28 cellular contexts compared by ENCODE assay signal in the genomic region with DNA sequence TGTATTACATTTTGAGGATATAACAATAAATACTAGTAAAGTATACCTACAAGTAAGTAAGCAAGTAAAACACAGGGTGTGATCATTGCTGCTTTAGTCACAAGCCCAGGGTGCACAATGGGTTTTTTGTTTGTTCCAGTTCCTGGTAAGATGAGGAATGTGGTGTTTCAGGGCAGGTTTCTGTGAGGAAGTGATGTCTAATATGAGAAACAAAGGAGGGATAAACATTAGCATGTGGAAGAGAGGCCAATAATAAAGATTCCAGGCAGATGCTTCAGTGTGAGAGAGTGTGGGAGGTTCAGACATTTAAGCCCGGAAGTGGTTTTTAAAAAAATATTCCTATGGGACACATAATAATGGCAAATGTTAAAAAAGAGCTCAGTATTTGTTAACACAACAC.
A peak's percentile ranks its signal among the peaks of the same experiment; 100 is the strongest.
DNase-seq lines count a peak whose midpoint lies in the region; ATAC-seq, FAIRE-seq and TF ChIP-seq lines count a peak whose summit lies in the region.
"Had no signal": no experiment of that assay in that cellular context is flagged by ENCODE, and none has a peak within 500 bp of the region (broad histone marks: within the 10 kb centered on the region; RNA-seq: fewer than 3 reads in every experiment).

No MANE protein-coding gene starts in this region.

- POLR2A ChIA-PET in H1 (lab: Charles Lee; ENCODE audit: partially characterized antibody), result no interaction called here

- no peak overlapping the region for H2BK15ac ChIP-seq in H1 (ENCODE audit: low read length)

- H3K9me3 ChIP-seq in H1 (ENCODE audit: insufficient read depth in 2 of 2, low read depth in 1 of 2, low read length in 1 of 2) (no peaks in the 10 kb centered on the region), smooth muscle cell (replicated peaks; ENCODE audit: low read depth) (no peaks in the 10 kb centered on the region), psoas muscle (no peaks in the 10 kb centered on the region)
- H3K9me3 ChIP-seq: colonic mucosa, esophagus muscularis mucosa, gastrocnemius medialis, HAP-1, right lobe of liver had no signal

- H2AK5ac ChIP-seq in H1 (ENCODE audit: low read depth, low read length), result no peak overlapping the region

- WGBS in H1 (ENCODE audit: extremely low coverage in 1 of 2, insufficient coverage in 1 of 2, insufficient read length in 1 of 2, insufficient replicate concordance in 2 of 2, low coverage in 1 of 2, low lambda C conversion rate in 2 of 2, missing lambda C conversion rate in 1 of 2), 2 experiments, result 100% methylated on average over 1 of the region's 1 CpG; no CpG with 5 or more reads in 1 of the 2 experiments
- WGBS in smooth muscle cell (ENCODE audit: low lambda C conversion rate), result 50% methylated on average over 1 of the region's 1 CpG
- 39 to 65% (median 42%) methylated on average over 1 of the region's 1 CpG for WGBS in psoas muscle, 3 donors

- H2AFZ ChIP-seq in H1 (ENCODE audit: low read length), result peak overlapping the region; percentile 85; the same call in 1 of the 2 replicates
- peak overlapping the region; percentile 69 for H2AFZ ChIP-seq in smooth muscle cell (ENCODE audit: low read depth)
- H2AFZ ChIP-seq: PC-9 had no signal

- no peak overlapping the region for H2BK120ac ChIP-seq in H1 (replicated peaks; ENCODE audit: low read depth, low read length)

- H4K20me1 ChIP-seq in H1 (replicated peaks in 1 of 2; ENCODE audit: control insufficient read depth in 1 of 2, insufficient read depth in 2 of 2, low read length in 2 of 2), result no peaks in the 10 kb centered on the region
- no peaks in the 10 kb centered on the region for H4K20me1 ChIP-seq in smooth muscle cell (ENCODE audit: low read depth)

- no peak overlapping the region for H3K27ac ChIP-seq in H1 (ENCODE audit: low read depth, low read length)
- H3K27ac ChIP-seq in smooth muscle cell (ENCODE audit: low read depth), result no peak overlapping the region
- H3K27ac ChIP-seq in psoas muscle, result no peak overlapping the region
- H3K27ac ChIP-seq: 22Rv1, cardiac muscle cell, colonic mucosa, esophagus muscularis mucosa, gastrocnemius medialis, PC-9, right lobe of liver had no signal

- intact Hi-C loops in psoas muscle (cut with DNase I), result no loop called here

- no peak overlapping the region for H2BK20ac ChIP-seq in H1 (ENCODE audit: low read length)

- no peak overlapping the region for H3K14ac ChIP-seq in H1 (ENCODE audit: insufficient read length)

- H3K4me2 ChIP-seq in H1 (ENCODE audit: insufficient read depth in 1 of 2, low read depth in 2 of 2, low read length in 2 of 2) (no peak overlapping the region), smooth muscle cell (no peak overlapping the region)
- H3K4me2 ChIP-seq: PC-9 had no signal

- no peak for TF ChIP-seq EP300 in H1 (IDR thresholded peaks at IDR 0.05; ENCODE audit: borderline replicate concordance in 1 of 2, low read depth in 2 of 2, low read length in 2 of 2)

- no peak overlapping the region for H2BK12ac ChIP-seq in H1 (ENCODE audit: low read depth, low read length)

- no peak for ATAC-seq in psoas muscle
- ATAC-seq: gastrocnemius medialis, right lobe of liver had no signal

- TF ChIP-seq POLR2A in H1 (IDR thresholded peaks at IDR 0.05; ENCODE audit: control extremely low read depth in 1 of 2, low read depth in 2 of 2, low read length in 2 of 2) (no peak), erythroblast (IDR thresholded peaks at IDR 0.05; ENCODE audit: low read length) (no peak)

- no peak overlapping the region for H3K9ac ChIP-seq in H1 (replicated peaks in 1 of 4; ENCODE audit: extremely low read depth in 1 of 4, low read depth in 3 of 4, low read length in 3 of 4)
- no peak overlapping the region for H3K9ac ChIP-seq in smooth muscle cell (ENCODE audit: low read depth)

- H3K4ac ChIP-seq in H1 (replicated peaks; ENCODE audit: insufficient read length, low read depth, low read length), result no peak overlapping the region

- no peak for TF ChIP-seq RAD21 in H1 (IDR thresholded peaks at IDR 0.05 in 1 of 2, conservative IDR thresholded peaks at IDR 0.05 in 1 of 2; ENCODE audit: low read depth in 2 of 2, low read length in 2 of 2)

- no peaks in the 10 kb centered on the region for H3K79me2 ChIP-seq in H1 (ENCODE audit: control insufficient read depth in 1 of 2, insufficient read depth in 2 of 2, low read length in 2 of 2)
- no peaks in the 10 kb centered on the region for H3K79me2 ChIP-seq in smooth muscle cell (ENCODE audit: low read depth)

- FAIRE-seq in H1 (lab: Jason Lieb, UNC), result no peak

- peak; percentile 40 for DNase-seq in DMS53 (lab: John Stamatoyannopoulos, UW)
- no peak for DNase-seq in DMS53 treated with DMSO at 0.1 percent for 48 hours (lab: John Stamatoyannopoulos, UW; ENCODE audit: unreplicated experiment)
- DNase-seq in NCI-H460 (ENCODE audit: extremely low read depth, low read depth), result peak; percentile 8
- DNase-seq in H1 (ENCODE audit: low read depth in 1 of 2, low spot score in 2 of 2), result no peak
- DNase-seq in smooth muscle cell (lab: John Stamatoyannopoulos, UW; ENCODE audit: unreplicated experiment), result no peak
- no peak for DNase-seq in erythroblast (lab: John Stamatoyannopoulos, UW)
- DNase-seq in psoas muscle, result no peak
- no peak for DNase-seq in COLO668 (lab: John Stamatoyannopoulos, UW; ENCODE audit: unreplicated experiment)
- DNase-seq: activated CD4-positive, alpha-beta memory T cell treated with anti-CD3 and anti-CD28 coated beads for 36 hours; activated CD4-positive, CD25-positive, alpha-beta regulatory T cell; amygdala; CD4-positive, CD25-positive, alpha-beta regulatory T cell; colonic mucosa; DMS 273 treated with DMSO at 0.1 percent for 48 hours; effector CD8-positive, alpha-beta T cell; gastrocnemius medialis; MV-4-11; NCI-H146; NCI-H510A treated with DMSO at 0.1 percent for 48 hours; PC-9; right lobe of liver; SHP77 treated with DMSO at 0.1 percent for 48 hours; stimulated activated naive CD4-positive, alpha-beta T cell treated with Interleukin-2 at 50 U/mL for 16 hours; T-helper 1 cell had no signal

- no peaks in the 10 kb centered on the region for H3F3A ChIP-seq in smooth muscle cell (ENCODE audit: low read depth)

- H3K4me3 ChIP-seq in H1 (ENCODE audit: extremely low read depth in 1 of 4, insufficient read depth in 2 of 4, low read depth in 3 of 4, low read length in 4 of 4) (no peak overlapping the region), smooth muscle cell (no peak overlapping the region), psoas muscle (no peak overlapping the region)
- H3K4me3 ChIP-seq: cardiac muscle cell, colonic mucosa, esophagus muscularis mucosa, gastrocnemius medialis, HAP-1, PC-9, right lobe of liver had no signal

- no peak overlapping the region for H3K56ac ChIP-seq in H1 (replicated peaks; ENCODE audit: insufficient read length, low read depth, low read length)

- no peaks in the 10 kb centered on the region for H3K79me1 ChIP-seq in H1 (ENCODE audit: low read depth, low read length)

- no peak overlapping the region for H4K8ac ChIP-seq in H1 (ENCODE audit: extremely low read depth, insufficient read depth, low read length)

- TF ChIP-seq CTCF in H1 (IDR thresholded peaks at IDR 0.05; ENCODE audit: control extremely low read depth in 1 of 3, insufficient read depth in 1 of 3, low read depth in 1 of 3, low read length in 3 of 3) (no peak), smooth muscle cell (IDR thresholded peaks at IDR 0.05; ENCODE audit: borderline replicate concordance, insufficient read depth, poor library complexity, severe bottlenecking) (no peak), psoas muscle (IDR thresholded peaks at IDR 0.05) (no peak)

- H3K23ac ChIP-seq in H1 (ENCODE audit: insufficient read length), result no peak overlapping the region

- H3K27me3 ChIP-seq in H1 (replicated peaks in 1 of 4; ENCODE audit: control insufficient read depth in 3 of 4, extremely low read depth in 1 of 4, insufficient read depth in 3 of 4, low read length in 3 of 4), result no peaks in the 10 kb centered on the region
- H3K27me3 ChIP-seq in smooth muscle cell (ENCODE audit: low read depth), result no peaks in the 10 kb centered on the region
- H3K27me3 ChIP-seq in psoas muscle (ENCODE audit: insufficient read depth in 3 of 3, low read length in 2 of 3), result no peaks in the 10 kb centered on the region
- H3K27me3 ChIP-seq: cardiac muscle cell, colonic mucosa, esophagus muscularis mucosa, gastrocnemius medialis, right lobe of liver had no signal

- H3K4me1 ChIP-seq in H1 (replicated peaks in 1 of 4; ENCODE audit: control insufficient read depth in 3 of 4, insufficient read depth in 4 of 4, low read length in 3 of 4), result no peaks in the 10 kb centered on the region
- H3K4me1 ChIP-seq in smooth muscle cell (ENCODE audit: low read depth), result no peaks in the 10 kb centered on the region
- no peaks in the 10 kb centered on the region for H3K4me1 ChIP-seq in psoas muscle
- H3K4me1 ChIP-seq: colonic mucosa, esophagus muscularis mucosa, gastrocnemius medialis, HAP-1, right lobe of liver had no signal

- H3K23me2 ChIP-seq in H1 (ENCODE audit: low read depth, low read length), result no peaks in the 10 kb centered on the region

- no peak overlapping the region for H4K5ac ChIP-seq in H1 (ENCODE audit: insufficient read length, low read depth, low read length)

- no peak overlapping the region for H2BK5ac ChIP-seq in H1 (ENCODE audit: low read depth, low read length)

- no peak overlapping the region for H3K18ac ChIP-seq in H1 (ENCODE audit: extremely low read depth, low read length)

- CTCF ChIA-PET in H1 (lab: Charles Lee; ENCODE audit: partially characterized antibody), result no interaction called here

- H3K36me3 ChIP-seq in H1 (ENCODE audit: control insufficient read depth in 2 of 4, insufficient read depth in 4 of 4, low read length in 3 of 4) (no peaks in the 10 kb centered on the region), smooth muscle cell (ENCODE audit: low read depth) (no peaks in the 10 kb centered on the region), psoas muscle (ENCODE audit: insufficient read depth in 1 of 2, low read depth in 1 of 2) (no peaks in the 10 kb centered on the region)
- H3K36me3 ChIP-seq: cardiac muscle cell, colonic mucosa, esophagus muscularis mucosa, gastrocnemius medialis, HAP-1, right lobe of liver had no signal

- no peak overlapping the region for H4K91ac ChIP-seq in H1 (replicated peaks; ENCODE audit: insufficient read length, low read length)

TF ChIP-seq in H1, 55 proteins besides CTCF, POLR2A, EP300 and RAD21 (continues in another document):
- TF ChIP-seq RNF2 (IDR thresholded peaks at IDR 0.05; ENCODE audit: borderline replicate concordance, low read depth, low read length, missing control alignments, poor library complexity, severe bottlenecking), result no peak
- no peak for TF ChIP-seq POU5F1 (IDR thresholded peaks at IDR 0.05; ENCODE audit: low read depth, low read length)
- TF ChIP-seq SUZ12 (IDR thresholded peaks at IDR 0.05; ENCODE audit: low read length), result no peak
- TF ChIP-seq RBBP5 (IDR thresholded peaks at IDR 0.05; ENCODE audit: borderline replicate concordance, low read depth, low read length), result no peak
- TF ChIP-seq RFX5 (IDR thresholded peaks at IDR 0.05; ENCODE audit: borderline replicate concordance, low read depth, low read length), result no peak
- TF ChIP-seq SRF (IDR thresholded peaks at IDR 0.05; ENCODE audit: low read depth, low read length), result no peak

Comparison
In these comparisons a context has a peak if more than half of its experiments do, and no peak if none do; other contexts are left out.
1. DNase-seq: peak in DMS53 (single experiment) and NCI-H460 (single experiment); none in DMS53 treated with DMSO at 0.1 percent for 48 hours (single experiment), H1 (0 of 2), smooth muscle cell (single experiment), erythroblast (0 of 2), psoas muscle (0 of 2) and COLO668 (single experiment).